ENCODE assay signal across 2 cellular contexts in the genomic region with DNA sequence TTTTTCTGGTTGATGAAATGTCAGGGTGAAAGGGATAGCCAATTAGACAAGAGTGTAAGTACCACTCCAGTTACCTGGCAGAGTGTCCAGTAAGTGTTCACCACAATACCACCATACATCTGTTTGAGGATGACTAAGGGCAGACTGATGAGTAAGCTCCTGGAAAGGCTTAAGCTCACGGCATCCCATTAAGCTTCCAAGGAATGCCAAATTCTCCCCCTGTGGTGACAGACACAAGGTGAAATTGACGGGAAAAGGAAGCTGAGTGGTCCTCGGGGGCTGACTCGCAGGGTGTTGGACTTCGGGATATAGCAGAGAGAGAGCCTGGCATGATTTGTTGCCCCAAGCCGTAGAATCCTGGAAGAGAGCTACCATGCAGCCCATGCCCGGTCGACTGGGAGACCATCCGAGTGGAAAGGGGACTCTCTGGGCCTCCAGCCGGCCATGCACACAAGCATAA.
TF ChIP-seq lines count a peak whose summit lies in the region.

No MANE protein-coding gene starts in this region.

TF ChIP-seq in SK-N-SH treated with all-trans-retinoic acid at 6 μM for 48 hours, 23 proteins besides CTCF, POLR2A, EP300 and RAD21:
- TF ChIP-seq ZNF70 (CRISPR knock-in tag; IDR thresholded peaks at IDR 0.05) (no peak), ISL1 (CRISPR knock-in tag; IDR thresholded peaks at IDR 0.05) (peak; percentile 59), ZFP3 (CRISPR knock-in tag; IDR thresholded peaks at IDR 0.05) (0 out of 2 replicates have a peak, but pooled peaks have one; percentile 39), TOX (CRISPR knock-in tag; IDR thresholded peaks at IDR 0.05; ENCODE audit: borderline replicate concordance) (no peak), SNAI2 (CRISPR knock-in tag; IDR thresholded peaks at IDR 0.05) (no peak), ZC3H10 (CRISPR knock-in tag; IDR thresholded peaks at IDR 0.05) (no peak), ZNF8 (CRISPR knock-in tag; IDR thresholded peaks at IDR 0.05) (no peak), PPARA (CRISPR knock-in tag; IDR thresholded peaks at IDR 0.05; ENCODE audit: borderline replicate concordance) (no peak), RARB (CRISPR knock-in tag; IDR thresholded peaks at IDR 0.05) (no peak), TCF4 (CRISPR knock-in tag; IDR thresholded peaks at IDR 0.05; ENCODE audit: borderline replicate concordance) (no peak)
- TF ChIP-seq, protein P1, sequence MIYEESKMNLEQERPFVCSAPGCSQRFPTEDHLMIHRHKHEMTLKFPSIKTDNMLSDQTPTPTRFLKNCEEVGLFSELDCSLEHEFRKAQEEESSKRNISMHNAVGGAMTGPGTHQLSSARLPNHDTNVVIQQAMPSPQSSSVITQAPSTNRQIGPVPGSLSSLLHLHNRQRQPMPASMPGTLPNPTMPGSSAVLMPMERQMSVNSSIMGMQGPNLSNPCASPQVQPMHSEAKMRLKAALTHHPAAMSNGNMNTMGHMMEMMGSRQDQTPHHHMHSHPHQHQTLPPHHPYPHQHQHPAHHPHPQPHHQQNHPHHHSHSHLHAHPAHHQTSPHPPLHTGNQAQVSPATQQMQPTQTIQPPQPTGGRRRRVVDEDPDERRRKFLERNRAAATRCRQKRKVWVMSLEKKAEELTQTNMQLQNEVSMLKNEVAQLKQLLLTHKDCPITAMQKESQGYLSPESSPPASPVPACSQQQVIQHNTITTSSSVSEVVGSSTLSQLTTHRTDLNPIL (CRISPR knock-in tag; IDR thresholded peaks at IDR 0.05; ENCODE audit: low read depth), result no peak

TF ChIP-seq in HepG2, 621 proteins besides CTCF, POLR2A, EP300 and RAD21:
- TF ChIP-seq PHF21A (CRISPR knock-in tag; IDR thresholded peaks at IDR 0.05), result no peak
- no peak for TF ChIP-seq RFX3 (CRISPR knock-in tag; IDR thresholded peaks at IDR 0.05)
- TF ChIP-seq ZNF367 (CRISPR knock-in tag; IDR thresholded peaks at IDR 0.05; ENCODE audit: borderline replicate concordance), result no peak
- TF ChIP-seq ZNF546 (CRISPR knock-in tag; conservative IDR thresholded peaks at IDR 0.05), result no peak
- TF ChIP-seq ZFP1 (CRISPR knock-in tag; IDR thresholded peaks at IDR 0.05), result no peak
- no peak for TF ChIP-seq ZBTB3 (CRISPR knock-in tag; IDR thresholded peaks at IDR 0.05; ENCODE audit: borderline replicate concordance, low read depth)
- TF ChIP-seq, protein P2, sequence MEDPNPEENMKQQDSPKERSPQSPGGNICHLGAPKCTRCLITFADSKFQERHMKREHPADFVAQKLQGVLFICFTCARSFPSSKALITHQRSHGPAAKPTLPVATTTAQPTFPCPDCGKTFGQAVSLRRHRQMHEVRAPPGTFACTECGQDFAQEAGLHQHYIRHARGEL (CRISPR knock-in tag; IDR thresholded peaks at IDR 0.05), result no peak
- TF ChIP-seq SMAD1 (CRISPR knock-in tag; IDR thresholded peaks at IDR 0.05; ENCODE audit: borderline replicate concordance, low read depth), result no peak
- no peak for TF ChIP-seq MAZ (IDR thresholded peaks at IDR 0.05; ENCODE audit: borderline replicate concordance, low read depth, low read length)
- no peak for TF ChIP-seq MAZ (CRISPR knock-in tag; IDR thresholded peaks at IDR 0.05; ENCODE audit: low read depth)
- TF ChIP-seq ZNF335 (CRISPR knock-in tag; IDR thresholded peaks at IDR 0.05), result no peak
- TF ChIP-seq ZNF670 (CRISPR knock-in tag; IDR thresholded peaks at IDR 0.05; ENCODE audit: borderline replicate concordance), result no peak
- TF ChIP-seq FUBP1 (CRISPR knock-in tag; IDR thresholded peaks at IDR 0.05; ENCODE audit: borderline replicate concordance), result no peak
- TF ChIP-seq TARDBP (CRISPR knock-in tag; IDR thresholded peaks at IDR 0.05), result no peak
- no peak for TF ChIP-seq ZNF224 (CRISPR knock-in tag; IDR thresholded peaks at IDR 0.05)
- TF ChIP-seq GABPA (IDR thresholded peaks at IDR 0.05; ENCODE audit: low read depth, low read length), result no peak
- TF ChIP-seq GABPA (CRISPR knock-in tag; IDR thresholded peaks at IDR 0.05; ENCODE audit: low read depth), result no peak
